ENCODE assay signal across 24 cellular contexts in the genomic region with DNA sequence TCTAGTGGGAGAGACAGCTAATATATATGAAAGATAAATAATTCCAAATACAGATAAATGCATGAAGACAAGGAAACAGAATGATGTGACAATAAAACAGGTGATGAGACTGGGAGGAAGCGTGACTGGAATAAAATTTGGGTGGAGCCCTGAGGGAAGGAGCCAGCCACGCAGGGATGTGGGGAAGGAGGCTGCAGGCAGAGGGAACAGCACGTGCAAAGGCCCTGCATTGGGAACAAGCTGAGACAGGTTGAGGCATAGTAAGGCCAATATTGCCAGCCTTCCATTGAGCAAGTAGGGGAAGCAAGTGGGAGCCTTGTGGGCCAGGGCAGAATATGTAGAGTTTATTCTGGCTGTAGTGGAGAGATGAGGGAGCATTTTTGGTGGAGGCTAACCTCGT.
DNase-seq lines count a peak whose midpoint lies in the region; ATAC-seq and TF ChIP-seq lines count a peak whose summit lies in the region.
"Had no signal": no experiment of that assay in that cellular context is flagged by ENCODE, and none has a peak within 500 bp of the region (broad histone marks: within the 10 kb centered on the region; RNA-seq: fewer than 3 reads in every experiment).

No MANE protein-coding gene starts in this region.

- no peaks in the 10 kb centered on the region for H3K9me3 Mint-ChIP-seq in natural killer cell treated with Interleukin-12 subunit alpha and Interleukin-12 subunit beta and Interleukin-15 and Interleukin-18, amount 100 ng/mL, for 72 hours
- no peaks in the 10 kb centered on the region for H3K9me3 Mint-ChIP-seq in natural killer cell
- no peaks in the 10 kb centered on the region for H3K9me3 Mint-ChIP-seq in activated T-helper 1 cell treated with anti-CD3 and anti-CD28 coated beads, Interleukin-12 subunit alpha, Interleukin-12 subunit beta, Interleukin-2, Interleukin-4 antibody, amounts not matched to agents 30 ng/mL and 10 ng/mL and 1 ng/mL, durations not matched to agents 14 hours and 24 hours and 36 hours
- no peaks in the 10 kb centered on the region for H3K9me3 Mint-ChIP-seq in central memory CD8-positive, alpha-beta T cell
- H3K9me3 Mint-ChIP-seq: CD4-positive, alpha-beta memory T cell had no signal

- peaks cover 0 to 92% (median 46%) of the 10 kb centered on the region in 4 donors for H3K4me1 ChIP-seq in tibial artery
- no peaks in the 10 kb centered on the region for H3K4me1 ChIP-seq in psoas muscle
- H3K4me1 ChIP-seq in right lobe of liver = no peaks in the 10 kb centered on the region

- no peaks in the 10 kb centered on the region for H3K27me3 ChIP-seq in tibial artery
- no peaks in the 10 kb centered on the region for H3K27me3 ChIP-seq in psoas muscle (ENCODE audit: insufficient read depth in 3 of 3, low read length in 2 of 3)
- H3K27me3 ChIP-seq in right lobe of liver = no peaks in the 10 kb centered on the region
- H3K27me3 ChIP-seq: BLaER1 treated with 17β-estradiol and CSF1 and Interleukin-3, amounts not matched to agents 10 nM and 100 nM had no signal

- no peak for TF ChIP-seq POLR2A in right lobe of liver (IDR thresholded peaks at IDR 0.05)

- H3K27ac ChIP-seq in tibial artery (peak overlapping the region; percentile 67 to 71), psoas muscle (no peak overlapping the region), right lobe of liver (no peak overlapping the region)
- H3K27ac ChIP-seq: BLaER1 treated with 17β-estradiol and CSF1 and Interleukin-3, amounts not matched to agents 10 nM and 100 nM; HL-60; KMS-11 had no signal

- no peak overlapping the region for H3K4me3 ChIP-seq in tibial artery
- no peak overlapping the region for H3K4me3 ChIP-seq in psoas muscle
- H3K4me3 ChIP-seq in right lobe of liver = no peak overlapping the region
- H3K4me3 ChIP-seq: BLaER1 treated with 17β-estradiol and CSF1 and Interleukin-3, amounts not matched to agents 10 nM and 100 nM had no signal

- 81 to 91% (median 84%) methylated on average over 4 of the region's 4 CpGs for WGBS in psoas muscle, 3 donors
- 87% methylated on average over 4 of the region's 4 CpGs for WGBS in right lobe of liver (ENCODE audit: insufficient coverage, low coverage, low lambda C conversion rate, missing lambda C conversion rate)

- no peak for ATAC-seq in natural killer cell treated with Interleukin-12 subunit alpha and Interleukin-12 subunit beta and Interleukin-15 and Interleukin-18, amount 100 ng/mL, for 72 hours
- ATAC-seq in natural killer cell (no peak), psoas muscle (no peak), right lobe of liver (no peak), HG02840 (IDR thresholded peaks at IDR 0.05; ENCODE audit: low FRiP score, unreplicated experiment) (no peak)
- no peak for ATAC-seq in central memory CD8-positive, alpha-beta T cell (replicated peaks; ENCODE audit: extremely low read depth, poor library complexity, severe bottlenecking)
- ATAC-seq: HCT116 had no signal

- H3K9me3 ChIP-seq in tibial artery = no peaks in the 10 kb centered on the region
- no peaks in the 10 kb centered on the region for H3K9me3 ChIP-seq in psoas muscle
- no peaks in the 10 kb centered on the region for H3K9me3 ChIP-seq in right lobe of liver
- H3K9me3 ChIP-seq: BLaER1 treated with 17β-estradiol and CSF1 and Interleukin-3, amounts not matched to agents 10 nM and 100 nM had no signal

- peaks cover 15 to 20% of the 10 kb centered on the region in 2 donors for H3K4me1 Mint-ChIP-seq in natural killer cell treated with Interleukin-12 subunit alpha and Interleukin-12 subunit beta and Interleukin-15 and Interleukin-18, amount 100 ng/mL, for 72 hours (ENCODE audit: low read depth in 2 of 2)
- peaks cover 0 to 12% of the 10 kb centered on the region in 2 donors for H3K4me1 Mint-ChIP-seq in natural killer cell
- H3K4me1 Mint-ChIP-seq in activated T-helper 1 cell treated with anti-CD3 and anti-CD28 coated beads, Interleukin-12 subunit alpha, Interleukin-12 subunit beta, Interleukin-2, Interleukin-4 antibody, amounts not matched to agents 30 ng/mL and 10 ng/mL and 1 ng/mL, durations not matched to agents 14 hours and 24 hours and 36 hours (ENCODE audit: low read depth) = peaks cover 22% of the 10 kb centered on the region
- H3K4me1 Mint-ChIP-seq in central memory CD8-positive, alpha-beta T cell = peaks cover 46% of the 10 kb centered on the region

- H3K36me3 Mint-ChIP-seq in natural killer cell treated with Interleukin-12 subunit alpha and Interleukin-12 subunit beta and Interleukin-15 and Interleukin-18, amount 100 ng/mL, for 72 hours = no peaks in the 10 kb centered on the region
- H3K36me3 Mint-ChIP-seq in natural killer cell = no peaks in the 10 kb centered on the region
- peaks cover 15% of the 10 kb centered on the region for H3K36me3 Mint-ChIP-seq in activated T-helper 1 cell treated with anti-CD3 and anti-CD28 coated beads, Interleukin-12 subunit alpha, Interleukin-12 subunit beta, Interleukin-2, Interleukin-4 antibody, amounts not matched to agents 30 ng/mL and 10 ng/mL and 1 ng/mL, durations not matched to agents 14 hours and 24 hours and 36 hours (ENCODE audit: low read depth)
- peaks cover 11% of the 10 kb centered on the region for H3K36me3 Mint-ChIP-seq in central memory CD8-positive, alpha-beta T cell (ENCODE audit: insufficient read depth)
- H3K36me3 Mint-ChIP-seq: CD4-positive, alpha-beta memory T cell had no signal

- no peaks in the 10 kb centered on the region for H3K36me3 ChIP-seq in tibial artery
- no peaks in the 10 kb centered on the region for H3K36me3 ChIP-seq in psoas muscle (ENCODE audit: insufficient read depth in 1 of 2, low read depth in 1 of 2)
- no peaks in the 10 kb centered on the region for H3K36me3 ChIP-seq in right lobe of liver
- H3K36me3 ChIP-seq: BLaER1 treated with 17β-estradiol and CSF1 and Interleukin-3, amounts not matched to agents 10 nM and 100 nM had no signal

- H3K27me3 Mint-ChIP-seq in natural killer cell treated with Interleukin-12 subunit alpha and Interleukin-12 subunit beta and Interleukin-15 and Interleukin-18, amount 100 ng/mL, for 72 hours = no peaks in the 10 kb centered on the region
- peaks cover 0 to 2% of the 10 kb centered on the region in 2 donors for H3K27me3 Mint-ChIP-seq in natural killer cell (ENCODE audit: low read depth in 2 of 2)
- H3K27me3 Mint-ChIP-seq in activated T-helper 1 cell treated with anti-CD3 and anti-CD28 coated beads, Interleukin-12 subunit alpha, Interleukin-12 subunit beta, Interleukin-2, Interleukin-4 antibody, amounts not matched to agents 30 ng/mL and 10 ng/mL and 1 ng/mL, durations not matched to agents 14 hours and 24 hours and 36 hours (ENCODE audit: insufficient read depth) = no peaks in the 10 kb centered on the region
- H3K27me3 Mint-ChIP-seq in central memory CD8-positive, alpha-beta T cell = no peaks in the 10 kb centered on the region
- H3K27me3 Mint-ChIP-seq: CD4-positive, alpha-beta memory T cell had no signal

- H3K4me3 Mint-ChIP-seq in natural killer cell treated with Interleukin-12 subunit alpha and Interleukin-12 subunit beta and Interleukin-15 and Interleukin-18, amount 100 ng/mL, for 72 hours = no peak overlapping the region
- no peak overlapping the region for H3K4me3 Mint-ChIP-seq in natural killer cell
- no peak overlapping the region for H3K4me3 Mint-ChIP-seq in activated T-helper 1 cell treated with anti-CD3 and anti-CD28 coated beads, Interleukin-12 subunit alpha, Interleukin-12 subunit beta, Interleukin-2, Interleukin-4 antibody, amounts not matched to agents 30 ng/mL and 10 ng/mL and 1 ng/mL, durations not matched to agents 14 hours and 24 hours and 36 hours
- H3K4me3 Mint-ChIP-seq in central memory CD8-positive, alpha-beta T cell = no peak overlapping the region
- H3K4me3 Mint-ChIP-seq: IgD-negative memory B cell had no signal

- no peak for DNase-seq in natural killer cell treated with Interleukin-12 subunit alpha and Interleukin-12 subunit beta and Interleukin-15 and Interleukin-18, amount 100 ng/mL, for 72 hours (ENCODE audit: low spot score)
- DNase-seq in natural killer cell (no peak), tibial artery (no peak), psoas muscle (no peak), right lobe of liver (no peak)
- no peak for DNase-seq in activated T-helper 1 cell treated with anti-CD3 and anti-CD28 coated beads, Interleukin-12 subunit alpha, Interleukin-12 subunit beta, Interleukin-2, Interleukin-4 antibody, amounts not matched to agents 30 ng/mL and 10 ng/mL and 1 ng/mL, durations not matched to agents 14 hours and 24 hours and 36 hours (ENCODE audit: low spot score)
- no peak for DNase-seq in central memory CD8-positive, alpha-beta T cell (ENCODE audit: low spot score in 2 of 2)
- DNase-seq: AML-193, COR-L47, DMS 273 treated with DMSO at 0.1 percent for 48 hours, DND-41, MM.1S, NCI-H1694 treated with DMSO at 0.1 percent for 48 hours, NCI-H2081, NCI-H2227 treated with DMSO at 0.1 percent for 48 hours, NCI-H526 treated with DMSO at 0.1 percent for 48 hours, SHP77 treated with DMSO at 0.1 percent for 48 hours had no signal

- intact Hi-C loops in natural killer cell (cut with micrococcal nuclease) (no loop called here), tibial artery (cut with DNase I; ENCODE audit: low total_unique reads) (no loop called here), psoas muscle (cut with DNase I) (no loop called here), right lobe of liver (cut with DNase I) (loop anchor here in 1 of 2 donors (10.0 kb wide), 1 partner anchor 83 kb away; no protein-coding TSS in a partner anchor)
- intact Hi-C loops in activated T-helper 1 cell treated with anti-CD3 and anti-CD28 coated beads, Interleukin-12 subunit alpha, Interleukin-12 subunit beta, Interleukin-2, Interleukin-4 antibody, amounts not matched to agents 30 ng/mL and 10 ng/mL and 1 ng/mL, durations not matched to agents 14 hours and 24 hours and 36 hours (cut with micrococcal nuclease) = no loop called here

- peak overlapping the region; percentile 4 to 19 for H3K27ac Mint-ChIP-seq in natural killer cell treated with Interleukin-12 subunit alpha and Interleukin-12 subunit beta and Interleukin-15 and Interleukin-18, amount 100 ng/mL, for 72 hours
- H3K27ac Mint-ChIP-seq in natural killer cell = no peak overlapping the region
- H3K27ac Mint-ChIP-seq in activated T-helper 1 cell treated with anti-CD3 and anti-CD28 coated beads, Interleukin-12 subunit alpha, Interleukin-12 subunit beta, Interleukin-2, Interleukin-4 antibody, amounts not matched to agents 30 ng/mL and 10 ng/mL and 1 ng/mL, durations not matched to agents 14 hours and 24 hours and 36 hours = peak overlapping the region; percentile 18
- H3K27ac Mint-ChIP-seq in central memory CD8-positive, alpha-beta T cell (ENCODE audit: low read depth) = peak overlapping the region; percentile 44
- H3K27ac Mint-ChIP-seq: IgD-negative memory B cell had no signal

- TF ChIP-seq CTCF in natural killer cell (IDR thresholded peaks at IDR 0.05) (no peak), tibial artery (IDR thresholded peaks at IDR 0.05) (no peak), psoas muscle (IDR thresholded peaks at IDR 0.05) (no peak), right lobe of liver (IDR thresholded peaks at IDR 0.05) (no peak)

Comparison
In these comparisons a context has a peak if more than half of its experiments do, and no peak if none do; other contexts are left out.
1. H3K27ac Mint-ChIP-seq: peak in natural killer cell treated with Interleukin-12 subunit alpha and Interleukin-12 subunit beta and Interleukin-15 and Interleukin-18, amount 100 ng/mL, for 72 hours (2 of 2), activated T-helper 1 cell treated with anti-CD3 and anti-CD28 coated beads, Interleukin-12 subunit alpha, Interleukin-12 subunit beta, Interleukin-2, Interleukin-4 antibody, amounts not matched to agents 30 ng/mL and 10 ng/mL and 1 ng/mL, durations not matched to agents 14 hours and 24 hours and 36 hours (single experiment) and central memory CD8-positive, alpha-beta T cell (single experiment); none in natural killer cell (0 of 2).
2. H3K27ac ChIP-seq: peak in tibial artery (2 of 2); none in psoas muscle (single experiment) and right lobe of liver (0 of 3).